Comparison of ENCODE assay signal across 8 cellular contexts in the genomic region with DNA sequence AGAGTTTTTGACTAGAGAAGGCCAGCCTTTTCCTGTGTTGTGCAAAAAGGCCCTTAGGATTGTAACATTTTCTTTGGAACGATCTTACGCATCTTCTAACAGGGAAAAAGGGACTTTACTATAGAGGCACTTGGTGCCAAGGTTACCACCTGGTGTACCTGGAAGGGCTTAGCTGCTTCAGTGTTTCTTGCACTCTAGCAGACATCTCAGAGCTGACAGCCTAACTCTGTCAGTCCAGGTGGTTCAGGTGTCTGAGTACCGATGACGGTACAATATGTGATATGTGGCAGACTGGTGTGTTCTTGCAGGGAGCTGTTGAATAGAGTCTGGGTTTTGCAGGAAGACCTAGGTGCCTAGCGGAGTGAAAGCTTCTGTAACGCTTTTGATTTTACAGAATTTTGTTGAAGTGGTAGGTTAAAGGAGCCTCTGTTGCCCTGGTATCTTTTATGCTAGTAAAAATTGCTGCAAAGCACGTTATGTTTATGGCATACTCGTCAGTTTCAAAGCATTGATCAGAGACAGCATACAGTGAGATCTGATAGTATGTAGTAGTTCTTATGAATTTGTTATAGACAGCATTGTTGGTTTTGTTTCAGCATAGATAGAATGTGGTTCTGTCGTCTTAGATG. TPM values are rescaled to one million over a fixed set of nuclear protein-coding genes. Genes with fewer than 3 reads are reported as not detected.
DNase-seq lines count a peak whose midpoint lies in the region; ATAC-seq and TF ChIP-seq lines count a peak whose summit lies in the region.

No MANE protein-coding gene starts in this region.

- dilution Hi-C loops in mammary epithelial cell (cut with HindIII; ENCODE audit: low sequenced_read_pairs) = no loop called here

- H3K27ac ChIP-seq in mammary epithelial cell (ENCODE audit: insufficient read depth, low read depth, low read length) (no peak overlapping the region), lung (ENCODE audit: low read depth in 1 of 2, low read length in 1 of 2) (peak overlapping the region in 1 of 2 donors; percentile 88), upper lobe of right lung (peak overlapping the region; percentile 86)

- CTCF ChIA-PET in mammary epithelial cell (lab: Charles Lee; ENCODE audit: low non-redundant PET) = interaction anchor here (0.5 to 1.1 kb wide), 5 partner anchors 62 to 356 kb away, joined by 3 to 7 read pairs (median 5); no protein-coding TSS in a partner anchor

- H3K9me3 ChIP-seq in mammary epithelial cell (replicated peaks; ENCODE audit: insufficient read depth, low read length) = no peaks in the 10 kb centered on the region
- no peaks in the 10 kb centered on the region for H3K9me3 ChIP-seq in lung (ENCODE audit: control insufficient read depth in 2 of 2, insufficient read depth in 1 of 2, low read length in 1 of 2)
- no peaks in the 10 kb centered on the region for H3K9me3 ChIP-seq in upper lobe of right lung

- DNase-seq in NCI-H2227 (lab: John Stamatoyannopoulos, UW; ENCODE audit: unreplicated experiment) (peak; percentile 20), NCI-H2227 treated with DMSO at 0.1 percent for 48 hours (lab: John Stamatoyannopoulos, UW) (no peak), NCI-H748 treated with DMSO at 0.1 percent for 48 hours (lab: John Stamatoyannopoulos, UW) (peak; percentile 21), mammary epithelial cell (peak; percentile 63), lung (ENCODE audit: low spot score) (no peak), upper lobe of right lung (no peak), AG08396 (ENCODE audit: low spot score) (no peak)

- no peak for TF ChIP-seq CTCF in mammary epithelial cell (conservative IDR thresholded peaks at IDR 0.05 in 1 of 2, IDR thresholded peaks at IDR 0.05 in 1 of 2; ENCODE audit: extremely low read depth in 1 of 2, insufficient read depth in 1 of 2, low read depth in 1 of 2, low read length in 2 of 2)
- no peak for TF ChIP-seq CTCF in lung (IDR thresholded peaks at IDR 0.05; ENCODE audit: control extremely low read depth, extremely low read depth)
- TF ChIP-seq CTCF in upper lobe of right lung (IDR thresholded peaks at IDR 0.05) = no peak

- no peaks in the 10 kb centered on the region for H3K27me3 ChIP-seq in mammary epithelial cell (ENCODE audit: insufficient read depth, low read length)
- no peaks in the 10 kb centered on the region for H3K27me3 ChIP-seq in lung (ENCODE audit: control insufficient read depth, insufficient read depth)
- H3K27me3 ChIP-seq in upper lobe of right lung = no peaks in the 10 kb centered on the region

- peak overlapping the region; percentile 89 for H3K4me2 ChIP-seq in mammary epithelial cell (ENCODE audit: insufficient read depth, low read depth, low read length)

- no TSS peak for BruUV-seq in mammary epithelial cell (replicated peaks; lab: Mats Ljungman, UMichigan)

- in situ Hi-C loops in mammary epithelial cell (cut with MboI; ENCODE audit: low sequenced_read_pairs in 2 of 2) = no loop called here

- ATAC-seq in lung (ENCODE audit: insufficient read depth, low FRiP score) (no peak), upper lobe of right lung (peak; percentile 2), HG03457 (IDR thresholded peaks at IDR 0.05; ENCODE audit: unreplicated experiment) (no peak)

- 2% methylated on average over 8 of the region's 9 CpGs for WGBS in mammary epithelial cell (ENCODE audit: low coverage, missing lambda C conversion rate)
- WGBS in lung, 2 donors = 10 to 29% methylated on average over 9 of the region's 9 CpGs

- peaks cover 57% of the 10 kb centered on the region for H3K79me2 ChIP-seq in mammary epithelial cell (ENCODE audit: insufficient read depth, low read length)

- peak overlapping the region; percentile 57 to 97 (median 74) for H3K4me3 ChIP-seq in mammary epithelial cell (replicated peaks in 1 of 3; ENCODE audit: insufficient read depth in 1 of 3, low read depth in 2 of 3, low read length in 3 of 3)
- peak overlapping the region; percentile 80 for H3K4me3 ChIP-seq in lung
- peak overlapping the region; percentile 87 for H3K4me3 ChIP-seq in upper lobe of right lung

- H3K4me1 ChIP-seq in mammary epithelial cell (ENCODE audit: insufficient read depth, low read length) = peaks cover 22% of the 10 kb centered on the region
- H3K4me1 ChIP-seq in lung (ENCODE audit: control insufficient read depth in 2 of 2, insufficient read depth in 2 of 2, low read length in 2 of 2) = no peaks in the 10 kb centered on the region
- peaks cover 12% of the 10 kb centered on the region for H3K4me1 ChIP-seq in upper lobe of right lung

- H3K36me3 ChIP-seq in mammary epithelial cell (ENCODE audit: insufficient read depth, low read length) (no peaks in the 10 kb centered on the region), lung (ENCODE audit: control insufficient read depth in 2 of 2, insufficient read depth in 2 of 2, low read length in 2 of 2) (no peaks in the 10 kb centered on the region), upper lobe of right lung (no peaks in the 10 kb centered on the region)

- H3K9ac ChIP-seq in mammary epithelial cell (ENCODE audit: insufficient read depth, low read length) = peak overlapping the region; percentile 38

- no peaks in the 10 kb centered on the region for H4K20me1 ChIP-seq in mammary epithelial cell (ENCODE audit: insufficient read depth, low read length)

- intact Hi-C loops in mammary epithelial cell (cut with micrococcal nuclease) (loop anchor here (1.0 to 2.0 kb wide), 2 partner anchors 62 to 143 kb away; no protein-coding TSS in a partner anchor), upper lobe of right lung (cut with DNase I) (no loop called here)

- peak overlapping the region; percentile 95 for H2AFZ ChIP-seq in mammary epithelial cell (ENCODE audit: low read depth, low read length)

RNA-seq across cellular contexts. Expression of gene MAGI3, which starts 1.4 kb away (rescaled TPM):
- total RNA-seq in mammary epithelial cell = 10 to 100 TPM in 1 of 2 donors, 1 to 10 TPM in 1; 8.5 to 10.3 TPM
- polyA plus RNA-seq in mammary epithelial cell = 3.8 TPM
- polyA minus RNA-seq in mammary epithelial cell = 11.4 TPM
- 100 to 1,000 TPM in 1 of 2 donors, 10 to 100 TPM in 1; 54.9 to 137 TPM for total RNA-seq in lung
- polyA plus RNA-seq in lung = 10 to 100 TPM in 1 of 2 donors, 1 to 10 TPM in 1; 7.5 to 16.1 TPM
- total RNA-seq in upper lobe of right lung = 70.5 TPM

Comparison
In these comparisons a context has a peak if more than half of its experiments do, and no peak if none do; other contexts are left out.
1. DNase-seq: peak in NCI-H2227 (single experiment), NCI-H748 treated with DMSO at 0.1 percent for 48 hours (single experiment) and mammary epithelial cell (single experiment); none in NCI-H2227 treated with DMSO at 0.1 percent for 48 hours (single experiment), lung (single experiment), upper lobe of right lung (single experiment) and AG08396 (single experiment).
2. Peak in every context shown above with its lines, with median percentiles within 50 percentile points of each other: H3K4me3 ChIP-seq.